14 cellular contexts compared by ENCODE assay signal in genomic region chr17:40617678-40618240, GRCh38. TPM values are rescaled to one million over a fixed set of nuclear protein-coding genes. Genes with fewer than 3 reads are reported as not detected.
DNase-seq lines count a peak whose midpoint lies in the region; ATAC-seq, FAIRE-seq and TF ChIP-seq lines count a peak whose summit lies in the region.
"Had no signal": no experiment of that assay in that cellular context is flagged by ENCODE, and none has a peak within 500 bp of the region (broad histone marks: within the 10 kb centered on the region; RNA-seq: fewer than 3 reads in every experiment).

No MANE protein-coding gene starts in this region.

- peak overlapping the region; percentile 54 for H3K4me2 ChIP-seq in HepG2 (ENCODE audit: low read depth, low read length)
- H3K4me2 ChIP-seq: KMS-11 had no signal

- in situ Hi-C loops in HepG2 (cut with HindIII; ENCODE audit: extremely low pct_ligation_motif_present, low pct_unique_long_range_greater_than_20kb): loop anchor here (5.0 kb wide), 2 partner anchors 175 to 1045 kb away; no protein-coding TSS in a partner anchor

- no peak for TF ChIP-seq RAD21 in HepG2 (CRISPR knock-in tag; IDR thresholded peaks at IDR 0.05)

- H3K9ac ChIP-seq in HepG2 (ENCODE audit: insufficient read depth, low read depth, low read length): no peak overlapping the region
- H3K9ac ChIP-seq: KMS-11 had no signal

- H2AFZ ChIP-seq in HepG2 (ENCODE audit: low read length): no peak overlapping the region

- 29% methylated on average over 11 of the region's 11 CpGs for WGBS in HepG2 (ENCODE audit: low lambda C conversion rate)
- WGBS in right lobe of liver (ENCODE audit: insufficient coverage, low coverage, low lambda C conversion rate, missing lambda C conversion rate): 50% methylated on average over 1 of the region's 11 CpGs
- WGBS in gastroesophageal sphincter (ENCODE audit: low coverage in 1 of 2), 2 donors: 0 to 59% methylated on average over 1 to 11 of the region's 11 CpGs

- FAIRE-seq in HepG2 (lab: Jason Lieb, UNC): no peak
- FAIRE-seq: islet of Langerhans had no signal

- peak; percentile 51 for TF ChIP-seq CTCF in HepG2 (CRISPR knock-in tag; IDR thresholded peaks at IDR 0.05)
- no peak for TF ChIP-seq CTCF in right lobe of liver (IDR thresholded peaks at IDR 0.05)
- no peak for TF ChIP-seq CTCF in RWPE1 (conservative IDR thresholded peaks at IDR 0.05; ENCODE audit: low read depth)
- TF ChIP-seq CTCF in gastroesophageal sphincter (IDR thresholded peaks at IDR 0.05): no peak

- CTCF ChIA-PET in HepG2 (lab: Yijun Ruan, JAX; ENCODE audit: low intra/inter-chr PET ratio, low total read pairs): interaction anchor here (3.0 to 3.3 kb wide), 2 partner anchors 173 to 174 kb away, joined by 37 to 44 read pairs; no protein-coding TSS in a partner anchor
- CTCF ChIA-PET in RWPE1 (lab: Yijun Ruan, JAX): interaction anchor here (0.6 kb wide), 1 partner anchor 8 kb away, joined by 3 read pairs; no protein-coding TSS in a partner anchor

- POLR2A ChIA-PET in HepG2 (lab: Yijun Ruan, JAX): interaction anchor here (0.7 to 1.9 kb wide), 2 partner anchors 31 to 69 kb away, joined by 3 to 4 read pairs; no protein-coding TSS in a partner anchor
- POLR2A ChIA-PET in RWPE1 (lab: Yijun Ruan, JAX; ENCODE audit: low non-redundant PET): no interaction called here

- intact Hi-C loops in HepG2 (cut with micrococcal nuclease; ENCODE audit: unreplicated experiment) (loop anchor here (5.0 to 10.0 kb wide), 2 partner anchors 235 to 1047 kb away; no protein-coding TSS in a partner anchor), right lobe of liver (cut with DNase I) (loop anchor here in 1 of 2 donors (5.0 kb wide), 1 partner anchor 170 kb away; no protein-coding TSS in a partner anchor), posterior cingulate gyrus (cut with DNase I) (no loop called here)

- no peaks in the 10 kb centered on the region for H3K79me2 ChIP-seq in HepG2 (ENCODE audit: insufficient read depth, low read length)

- H3K4me1 ChIP-seq in HepG2 (ENCODE audit: insufficient read depth, low read length): peaks cover 55% of the 10 kb centered on the region
- peaks cover 0 to 12% (median 6%) of the 10 kb centered on the region in 4 donors for H3K4me1 ChIP-seq in right lobe of liver
- peaks cover 0 to 45% (median 0%) of the 10 kb centered on the region in 3 donors for H3K4me1 ChIP-seq in gastroesophageal sphincter

- TF ChIP-seq EP300 in HepG2 (IDR thresholded peaks at IDR 0.05; ENCODE audit: low read depth in 2 of 2, low read length in 2 of 2) (no peak), HepG2 (CRISPR knock-in tag; IDR thresholded peaks at IDR 0.05; ENCODE audit: borderline replicate concordance) (no peak), gastroesophageal sphincter (IDR thresholded peaks at IDR 0.05) (no peak)

- H3K27me3 ChIP-seq in HepG2 (ENCODE audit: control insufficient read depth in 1 of 2, insufficient read depth in 2 of 2, low read length in 2 of 2) (peaks cover 1 to 32% of the 10 kb centered on the region in 2 experiments; a peak in 3 of 5 replicates), right lobe of liver (no peaks in the 10 kb centered on the region), gastroesophageal sphincter (peaks cover 63% of the 10 kb centered on the region)

- BruUV-seq in HepG2 (replicated peaks; lab: Mats Ljungman, UMichigan): no TSS peak

- no peaks in the 10 kb centered on the region for H3K36me3 ChIP-seq in HepG2 (replicated peaks in 1 of 2; ENCODE audit: control insufficient read depth in 1 of 2, insufficient read depth in 2 of 2, low read length in 2 of 2)
- no peaks in the 10 kb centered on the region for H3K36me3 ChIP-seq in right lobe of liver
- no peaks in the 10 kb centered on the region for H3K36me3 ChIP-seq in gastroesophageal sphincter

- H3K27ac ChIP-seq in HepG2 (ENCODE audit: extremely low read length, insufficient read depth, low read length) (no peak overlapping the region), right lobe of liver (no peak overlapping the region), RWPE1 (peak overlapping the region; percentile 45; the same call in 1 of the 2 replicates), gastroesophageal sphincter (peak overlapping the region in 3 of 4 donors; percentile 46 to 56 (median 54))
- H3K27ac ChIP-seq: C4-2B, KMS-11 had no signal

- no peaks in the 10 kb centered on the region for H3K9me3 ChIP-seq in HepG2 (ENCODE audit: low read length)
- H3K9me3 ChIP-seq in right lobe of liver: no peaks in the 10 kb centered on the region
- no peaks in the 10 kb centered on the region for H3K9me3 ChIP-seq in gastroesophageal sphincter

- H3K4me3 ChIP-seq in HepG2 (replicated peaks in 1 of 3; ENCODE audit: insufficient read depth in 1 of 3, low read depth in 2 of 3, low read length in 3 of 3): no peak overlapping the region; a peak in 1 of 6 replicates
- no peak overlapping the region for H3K4me3 ChIP-seq in right lobe of liver
- no peak overlapping the region for H3K4me3 ChIP-seq in gastroesophageal sphincter

- ATAC-seq in HepG2 (peak; percentile 53), right lobe of liver (no peak), gastroesophageal sphincter (peak; percentile 66)

- peak; percentile 27 for DNase-seq in HepG2 (ENCODE audit: low spot score)
- no peak for DNase-seq in right lobe of liver
- no peak for DNase-seq in RWPE1 (ENCODE audit: low spot score)
- DNase-seq in NCI-H2196 treated with DMSO at 0.1 percent for 48 hours (lab: John Stamatoyannopoulos, UW; ENCODE audit: unreplicated experiment): no peak
- no peak for DNase-seq in stimulated activated CD4-positive, alpha-beta T cell treated with anti-CD3 and anti-CD28 coated beads, Interleukin-4, amount 100 ng/mL, for 4 hours
- DNase-seq in posterior cingulate gyrus: no peak
- no peak for DNase-seq in NK-92 (lab: John Stamatoyannopoulos, UW; ENCODE audit: unreplicated experiment)
- DNase-seq: NCI-H2171, T-helper 9 cell had no signal

- no peak for TF ChIP-seq POLR2A in HepG2 (IDR thresholded peaks at IDR 0.05; ENCODE audit: insufficient read depth in 1 of 2, low read depth in 2 of 2, low read length in 2 of 2)
- TF ChIP-seq POLR2A in right lobe of liver (IDR thresholded peaks at IDR 0.05): no peak
- TF ChIP-seq POLR2A in gastroesophageal sphincter (IDR thresholded peaks at IDR 0.05): no peak

- no peaks in the 10 kb centered on the region for H4K20me1 ChIP-seq in HepG2 (ENCODE audit: insufficient read depth, low read length)

RNA-seq across cellular contexts. Expression of gene SMARCE1, which starts 29.9 kb away (rescaled TPM):
- total RNA-seq in HepG2 (2016; rRNA removed; fragmentation: Illumina TruSeq; extraction: Trizol) (127 and 168 TPM in 2 replicates), right lobe of liver (10 to 100 TPM; 28.8 to 47.1 (median 33.5) TPM), gastroesophageal sphincter (100 to 1,000 TPM; 102 to 131 (median 109) TPM)
- total RNA-seq in HepG2 (2016; cell fraction: cytosol; rRNA removed; fragmentation: Illumina TruSeq; extraction: Trizol; ENCODE audit: low read depth): 29.3 and 32.5 TPM in 2 replicates
- total RNA-seq in HepG2 (2016; cell fraction: insoluble cytoplasmic fraction; rRNA removed; fragmentation: Illumina TruSeq; extraction: Trizol): 131 and 158 TPM in 2 replicates
- total RNA-seq in HepG2 (2016; cell fraction: membrane; rRNA removed; fragmentation: Illumina TruSeq; extraction: Trizol): 43.0 and 52.4 TPM in 2 replicates
- 127 and 130 TPM in 2 replicates for total RNA-seq in HepG2 (2016; cell fraction: nucleus; rRNA removed; fragmentation: Illumina TruSeq; extraction: Trizol)
- 34.6 and 43.5 TPM in 2 replicates for polyA plus RNA-seq in HepG2 (2011; rRNA removed)
- 18.5 and 25.3 TPM in 2 replicates for polyA plus RNA-seq in HepG2 (2011; cell fraction: cytosol; rRNA removed)
- 28.3 and 35.1 TPM in 2 replicates for polyA plus RNA-seq in HepG2 (2011; cell fraction: nucleus; rRNA removed)
- polyA plus RNA-seq in HepG2 (2012): 73.1 and 98.6 TPM in 2 replicates
- polyA plus RNA-seq in HepG2 (2016; cell fraction: cytosol; fragmentation: Illumina TruSeq; extraction: Trizol; ENCODE audit: low read depth): 23.9 and 24.7 TPM in 2 replicates
- 212 and 228 TPM in 2 replicates for polyA plus RNA-seq in HepG2 (2016; cell fraction: insoluble cytoplasmic fraction; fragmentation: Illumina TruSeq; extraction: Trizol; ENCODE audit: low read depth)
- polyA plus RNA-seq in HepG2 (2016; cell fraction: membrane; fragmentation: Illumina TruSeq; extraction: Trizol; ENCODE audit: low read depth): 29.4 and 33.5 TPM in 2 replicates
- polyA plus RNA-seq in HepG2 (2016; cell fraction: nucleus; fragmentation: Illumina TruSeq; extraction: Trizol; ENCODE audit: insufficient read depth, low read depth): 131 and 136 TPM in 2 replicates
- polyA minus RNA-seq in HepG2 (2011; rRNA and poly(A)+ RNA removed; ENCODE audit: low replicate concordance): 17.7 and 44.6 TPM in 2 replicates
- 18.0 and 20.6 TPM in 2 replicates for polyA minus RNA-seq in HepG2 (2011; cell fraction: cytosol; rRNA and poly(A)+ RNA removed)
- 170 and 179 TPM in 2 replicates for polyA minus RNA-seq in HepG2 (2011; cell fraction: nucleus; rRNA and poly(A)+ RNA removed)

RNA-seq across cellular contexts. Expression of gene KRT222, which starts 47.2 kb away (rescaled TPM):
- total RNA-seq in HepG2 (2016; rRNA removed; fragmentation: Illumina TruSeq; extraction: Trizol) (not detected in 2 replicates), right lobe of liver (1 to 10 TPM; 1.2 to 3.2 (median 1.9) TPM), gastroesophageal sphincter (10 to 100 TPM in 1 of 4 donors, 1 to 10 TPM in 2, under 1 TPM in 1; 0.94 to 17.8 (median 1.8) TPM)
- not detected in 2 replicates for total RNA-seq in HepG2 (2016; cell fraction: cytosol; rRNA removed; fragmentation: Illumina TruSeq; extraction: Trizol; ENCODE audit: low read depth)
- not detected in 2 replicates for total RNA-seq in HepG2 (2016; cell fraction: insoluble cytoplasmic fraction; rRNA removed; fragmentation: Illumina TruSeq; extraction: Trizol)
- total RNA-seq in HepG2 (2016; cell fraction: membrane; rRNA removed; fragmentation: Illumina TruSeq; extraction: Trizol): not detected in 2 replicates
- not detected in 2 replicates for total RNA-seq in HepG2 (2016; cell fraction: nucleus; rRNA removed; fragmentation: Illumina TruSeq; extraction: Trizol)
- not detected in 2 replicates for polyA plus RNA-seq in HepG2 (2011; rRNA removed)
- not detected in 2 replicates for polyA plus RNA-seq in HepG2 (2011; cell fraction: cytosol; rRNA removed)
- polyA plus RNA-seq in HepG2 (2011; cell fraction: nucleus; rRNA removed): not detected in 2 replicates
- polyA plus RNA-seq in HepG2 (2012): not detected in 2 replicates
- not detected in 2 replicates for polyA plus RNA-seq in HepG2 (2016; cell fraction: cytosol; fragmentation: Illumina TruSeq; extraction: Trizol; ENCODE audit: low read depth)
- polyA plus RNA-seq in HepG2 (2016; cell fraction: insoluble cytoplasmic fraction; fragmentation: Illumina TruSeq; extraction: Trizol; ENCODE audit: low read depth): not detected in 2 replicates
- polyA plus RNA-seq in HepG2 (2016; cell fraction: membrane; fragmentation: Illumina TruSeq; extraction: Trizol; ENCODE audit: low read depth): not detected in 2 replicates
- not detected in 2 replicates for polyA plus RNA-seq in HepG2 (2016; cell fraction: nucleus; fragmentation: Illumina TruSeq; extraction: Trizol; ENCODE audit: insufficient read depth, low read depth)
- polyA minus RNA-seq in HepG2 (2011; rRNA and poly(A)+ RNA removed; ENCODE audit: low replicate concordance): not detected in 2 replicates
- polyA minus RNA-seq in HepG2 (2011; cell fraction: cytosol; rRNA and poly(A)+ RNA removed): not detected in 2 replicates
- polyA minus RNA-seq in HepG2 (2011; cell fraction: nucleus; rRNA and poly(A)+ RNA removed): not detected in 2 replicates
- polyA plus RNA-seq: fibroblast of lung had no signal

RNA-seq across cellular contexts. Expression of gene CCR7, which starts 52.5 kb away (rescaled TPM):
- total RNA-seq in HepG2 (2016; rRNA removed; fragmentation: Illumina TruSeq; extraction: Trizol): 0.04 TPM in 1 of 2 replicates, not detected in the other
- not detected in 2 replicates for total RNA-seq in HepG2 (2016; cell fraction: cytosol; rRNA removed; fragmentation: Illumina TruSeq; extraction: Trizol; ENCODE audit: low read depth)
- 0.09 TPM in 1 of 2 replicates, not detected in the other for total RNA-seq in HepG2 (2016; cell fraction: insoluble cytoplasmic fraction; rRNA removed; fragmentation: Illumina TruSeq; extraction: Trizol)
- total RNA-seq in HepG2 (2016; cell fraction: membrane; rRNA removed; fragmentation: Illumina TruSeq; extraction: Trizol): not detected in 2 replicates
- total RNA-seq in HepG2 (2016; cell fraction: nucleus; rRNA removed; fragmentation: Illumina TruSeq; extraction: Trizol): not detected in 2 replicates
- polyA plus RNA-seq in HepG2 (2011; rRNA removed): 0.53 and 0.55 TPM in 2 replicates
- 0.59 and 0.70 TPM in 2 replicates for polyA plus RNA-seq in HepG2 (2011; cell fraction: cytosol; rRNA removed)
- 0.31 and 1.1 TPM in 2 replicates for polyA plus RNA-seq in HepG2 (2011; cell fraction: nucleus; rRNA removed)
- 1.1 and 1.5 TPM in 2 replicates for polyA plus RNA-seq in HepG2 (2012)
- polyA plus RNA-seq in HepG2 (2016; cell fraction: cytosol; fragmentation: Illumina TruSeq; extraction: Trizol; ENCODE audit: low read depth): not detected in 2 replicates
- not detected in 2 replicates for polyA plus RNA-seq in HepG2 (2016; cell fraction: insoluble cytoplasmic fraction; fragmentation: Illumina TruSeq; extraction: Trizol; ENCODE audit: low read depth)
- polyA plus RNA-seq in HepG2 (2016; cell fraction: membrane; fragmentation: Illumina TruSeq; extraction: Trizol; ENCODE audit: low read depth): not detected in 2 replicates
- not detected in 2 replicates for polyA plus RNA-seq in HepG2 (2016; cell fraction: nucleus; fragmentation: Illumina TruSeq; extraction: Trizol; ENCODE audit: insufficient read depth, low read depth)
- polyA minus RNA-seq in HepG2 (2011; rRNA and poly(A)+ RNA removed; ENCODE audit: low replicate concordance): 1.4 and 3.5 TPM in 2 replicates
- polyA minus RNA-seq in HepG2 (2011; cell fraction: cytosol; rRNA and poly(A)+ RNA removed): 0.40 TPM in 1 of 2 replicates, not detected in the other
- polyA minus RNA-seq in HepG2 (2011; cell fraction: nucleus; rRNA and poly(A)+ RNA removed): 0.37 TPM in 1 of 2 replicates, not detected in the other
- under 1 TPM in 4 of 6 experiments, not detected in 2; 0.12 to 0.58 (median 0.28) TPM for total RNA-seq in right lobe of liver
- total RNA-seq in gastroesophageal sphincter: 1 to 10 TPM in 1 of 4 donors, under 1 TPM in 2, not detected in 1; 0.15 to 2.2 (median 0.35) TPM

Comparison
In these comparisons a context has a peak if more than half of its experiments do, and no peak if none do; other contexts are left out.
1. ATAC-seq: peak in HepG2 (single experiment) and gastroesophageal sphincter (single experiment); none in right lobe of liver (0 of 4).
2. H3K27ac ChIP-seq: peak in RWPE1 (single experiment) and gastroesophageal sphincter (3 of 4); none in HepG2 (single experiment) and right lobe of liver (0 of 3).